20 cellular contexts compared by ENCODE assay signal in the genomic region with DNA sequence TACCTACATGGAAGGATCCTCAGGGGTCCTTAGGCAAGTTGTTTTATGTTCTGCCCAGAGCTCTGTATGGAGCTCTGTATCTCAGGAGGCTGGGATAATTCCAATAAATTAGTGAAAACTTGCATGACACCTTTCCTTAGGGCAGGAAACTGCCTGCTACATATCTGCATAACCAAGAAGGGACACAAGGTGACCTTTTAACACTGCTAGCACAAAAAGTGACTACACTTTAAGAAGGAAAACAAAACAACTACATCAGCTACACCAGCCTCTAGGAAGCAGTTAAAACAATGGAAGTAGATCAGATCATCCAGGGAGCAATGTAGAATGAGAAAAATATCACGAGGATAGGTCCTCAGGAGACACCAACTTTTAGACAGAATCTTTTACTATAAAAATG.
A peak's percentile ranks its signal among the peaks of the same experiment; 100 is the strongest.
DNase-seq lines count a peak whose midpoint lies in the region; ATAC-seq, FAIRE-seq and TF ChIP-seq lines count a peak whose summit lies in the region.
"Had no signal": no experiment of that assay in that cellular context is flagged by ENCODE, and none has a peak within 500 bp of the region (broad histone marks: within the 10 kb centered on the region; RNA-seq: fewer than 3 reads in every experiment).

No MANE protein-coding gene starts in this region.

- H3K9me3 Mint-ChIP-seq in natural killer cell treated with Interleukin-12 subunit alpha and Interleukin-12 subunit beta and Interleukin-15 and Interleukin-18, amount 100 ng/mL, for 72 hours, result peaks cover 7% of the 10 kb centered on the region
- H3K9me3 Mint-ChIP-seq in natural killer cell (no peaks in the 10 kb centered on the region), neural progenitor cell (no peaks in the 10 kb centered on the region)
- H3K9me3 Mint-ChIP-seq: CD4-positive, alpha-beta T cell had no signal

- H3K27ac ChIP-seq in keratinocyte (ENCODE audit: control insufficient read depth, insufficient read depth, low read length) (no peak overlapping the region), neural progenitor cell (no peak overlapping the region)
- H3K27ac ChIP-seq: 22Rv1, A549, C4-2B, HL-60 had no signal

- no peak overlapping the region for H2AFZ ChIP-seq in keratinocyte (ENCODE audit: control insufficient read depth, low read length)
- H2AFZ ChIP-seq in neural progenitor cell (replicated peaks), result peak overlapping the region; percentile 26

- DNase-seq in natural killer cell treated with Interleukin-12 subunit alpha and Interleukin-12 subunit beta and Interleukin-15 and Interleukin-18, amount 100 ng/mL, for 72 hours (ENCODE audit: low spot score), result no peak
- no peak for DNase-seq in natural killer cell
- DNase-seq in keratinocyte (ENCODE audit: low read depth, low spot score), result no peak
- no peak for DNase-seq in neural progenitor cell (ENCODE audit: low spot score)
- DNase-seq in NCI-H1417 (lab: John Stamatoyannopoulos, UW), result no peak
- DNase-seq in NCI-H1694 treated with DMSO at 0.1 percent for 48 hours (lab: John Stamatoyannopoulos, UW), result no peak
- no peak for DNase-seq in inferior parietal cortex (ENCODE audit: extremely low spot score)
- DNase-seq: AML-193; Caco-2; CD4-positive, alpha-beta T cell had no signal

- H3K36me3 ChIP-seq in keratinocyte (ENCODE audit: control insufficient read depth in 2 of 2, extremely low read depth in 1 of 2, insufficient read depth in 2 of 2, low read length in 2 of 2), result no peaks in the 10 kb centered on the region
- no peaks in the 10 kb centered on the region for H3K36me3 ChIP-seq in neural progenitor cell
- H3K36me3 ChIP-seq: HAP-1 had no signal

- H3K4me3 ChIP-seq in keratinocyte (ENCODE audit: control insufficient read depth in 2 of 3, extremely low read depth in 1 of 3, insufficient read depth in 2 of 3, low read depth in 1 of 3, low read length in 3 of 3), result no peak overlapping the region
- H3K4me3 ChIP-seq in neural progenitor cell, result no peak overlapping the region
- H3K4me3 ChIP-seq: A549, HAP-1, K562 had no signal

- H3K4me2 ChIP-seq in keratinocyte (ENCODE audit: control insufficient read depth, extremely low read depth, insufficient read depth, low read depth, low read length), result no peak overlapping the region
- no peak overlapping the region for H3K4me2 ChIP-seq in neural progenitor cell
- H3K4me2 ChIP-seq: A549 had no signal

- TF ChIP-seq CTCF in natural killer cell (IDR thresholded peaks at IDR 0.05) (no peak), keratinocyte (optimal IDR thresholded peaks at IDR 0.05 in 1 of 3, IDR thresholded peaks at IDR 0.05 in 1 of 3, conservative IDR thresholded peaks at IDR 0.05 in 1 of 3; ENCODE audit: extremely low read depth in 1 of 3, insufficient read depth in 2 of 3, low read length in 3 of 3) (no peak), neural progenitor cell (IDR thresholded peaks at IDR 0.05) (no peak)

- H3K36me3 Mint-ChIP-seq in natural killer cell treated with Interleukin-12 subunit alpha and Interleukin-12 subunit beta and Interleukin-15 and Interleukin-18, amount 100 ng/mL, for 72 hours, result peaks cover 4% of the 10 kb centered on the region
- no peaks in the 10 kb centered on the region for H3K36me3 Mint-ChIP-seq in natural killer cell
- H3K36me3 Mint-ChIP-seq in neural progenitor cell, result no peaks in the 10 kb centered on the region

- no peaks in the 10 kb centered on the region for H3K9me1 ChIP-seq in keratinocyte (ENCODE audit: control insufficient read depth, extremely low read depth, insufficient read depth, low read length)

- H3K4me1 Mint-ChIP-seq in natural killer cell treated with Interleukin-12 subunit alpha and Interleukin-12 subunit beta and Interleukin-15 and Interleukin-18, amount 100 ng/mL, for 72 hours (ENCODE audit: low read depth in 2 of 2), result peaks cover 32 to 46% of the 10 kb centered on the region in 2 donors
- no peaks in the 10 kb centered on the region for H3K4me1 Mint-ChIP-seq in natural killer cell
- no peaks in the 10 kb centered on the region for H3K4me1 Mint-ChIP-seq in neural progenitor cell

- FAIRE-seq in keratinocyte (lab: Jason Lieb, UNC), result peak; percentile 29
- FAIRE-seq: A549, D721Med, G401.6, GM12891, GM18507, K562 had no signal

- no peak overlapping the region for H3K9ac ChIP-seq in keratinocyte (ENCODE audit: control insufficient read depth, extremely low read depth, insufficient read depth, low read length)
- H3K9ac ChIP-seq in neural progenitor cell, result no peak overlapping the region

- H3K27me3 Mint-ChIP-seq in natural killer cell treated with Interleukin-12 subunit alpha and Interleukin-12 subunit beta and Interleukin-15 and Interleukin-18, amount 100 ng/mL, for 72 hours, result peaks cover 5 to 9% of the 10 kb centered on the region in 2 donors
- H3K27me3 Mint-ChIP-seq in natural killer cell (ENCODE audit: low read depth in 2 of 2) (peaks cover 2 to 11% of the 10 kb centered on the region in 2 donors), neural progenitor cell (ENCODE audit: insufficient read depth, low read depth) (no peaks in the 10 kb centered on the region)
- H3K27me3 Mint-ChIP-seq: CD4-positive, alpha-beta T cell had no signal

- H3K9me3 ChIP-seq in keratinocyte (ENCODE audit: control insufficient read depth, low read depth, low read length), result no peaks in the 10 kb centered on the region
- no peaks in the 10 kb centered on the region for H3K9me3 ChIP-seq in neural progenitor cell (ENCODE audit: low read depth)
- H3K9me3 ChIP-seq: A549, Caco-2, HAP-1 had no signal

- H3K4me1 ChIP-seq in keratinocyte (ENCODE audit: control insufficient read depth, extremely low read depth, insufficient read depth, low read length) (peaks cover 13% of the 10 kb centered on the region), neural progenitor cell (no peaks in the 10 kb centered on the region)
- H3K4me1 ChIP-seq: HAP-1 had no signal

- H3K79me2 ChIP-seq in keratinocyte (ENCODE audit: control insufficient read depth, insufficient read depth, low read length), result no peaks in the 10 kb centered on the region
- no peaks in the 10 kb centered on the region for H3K79me2 ChIP-seq in neural progenitor cell (ENCODE audit: low read depth)

- H3K4me3 Mint-ChIP-seq in natural killer cell treated with Interleukin-12 subunit alpha and Interleukin-12 subunit beta and Interleukin-15 and Interleukin-18, amount 100 ng/mL, for 72 hours, result peak overlapping the region; percentile 4
- H3K4me3 Mint-ChIP-seq in natural killer cell (no peak overlapping the region), neural progenitor cell (no peak overlapping the region)
- H3K4me3 Mint-ChIP-seq: CD4-positive, alpha-beta T cell had no signal

- intact Hi-C loops in natural killer cell (cut with micrococcal nuclease), result no loop called here

- dilution Hi-C loops in keratinocyte (cut with MboI; ENCODE audit: extremely low pct_ligation_motif_present, low sequenced_read_pairs), result no loop called here

- no peak for ATAC-seq in natural killer cell treated with Interleukin-12 subunit alpha and Interleukin-12 subunit beta and Interleukin-15 and Interleukin-18, amount 100 ng/mL, for 72 hours
- no peak for ATAC-seq in natural killer cell
- ATAC-seq: A549, K562 had no signal

- peak overlapping the region; percentile 1 to 20 for H3K27ac Mint-ChIP-seq in natural killer cell treated with Interleukin-12 subunit alpha and Interleukin-12 subunit beta and Interleukin-15 and Interleukin-18, amount 100 ng/mL, for 72 hours
- H3K27ac Mint-ChIP-seq in natural killer cell (no peak overlapping the region), neural progenitor cell (no peak overlapping the region)
- H3K27ac Mint-ChIP-seq: CD4-positive, alpha-beta T cell had no signal

- H3K27me3 ChIP-seq in keratinocyte (ENCODE audit: control insufficient read depth, extremely low read depth, insufficient read depth, low read length) (no peaks in the 10 kb centered on the region), neural progenitor cell (no peaks in the 10 kb centered on the region)

- no peaks in the 10 kb centered on the region for H3F3A ChIP-seq in neural progenitor cell (ENCODE audit: low read depth)

- H4K20me1 ChIP-seq in keratinocyte (ENCODE audit: control insufficient read depth, extremely low read depth, insufficient read depth, low read length) (no peaks in the 10 kb centered on the region), neural progenitor cell (ENCODE audit: low read depth) (no peaks in the 10 kb centered on the region)

Comparison
In these comparisons a context has a peak if more than half of its experiments do, and no peak if none do; other contexts are left out.
1. H3K27ac Mint-ChIP-seq: peak in natural killer cell treated with Interleukin-12 subunit alpha and Interleukin-12 subunit beta and Interleukin-15 and Interleukin-18, amount 100 ng/mL, for 72 hours (2 of 2); none in natural killer cell (0 of 2) and neural progenitor cell (single experiment).